16 cellular contexts compared by ENCODE assay signal in genomic region chr12:12214201-12214600, GRCh38.
"Had no signal": no experiment of that assay in that cellular context is flagged by ENCODE, and none has a peak within 500 bp of the region (broad histone marks: within the 10 kb centered on the region; RNA-seq: fewer than 3 reads in every experiment).

No MANE protein-coding gene starts in this region.

- H3K4me3 ChIP-seq: gastroesophageal sphincter, lower lobe of right lung, sigmoid colon, spleen, suprapubic skin had no signal

- H3K4me3 Mint-ChIP-seq: mesothelial cell of epicardium; neural crest cell; stimulated activated naive CD8-positive, alpha-beta T cell treated with anti-CD3 and anti-CD28 coated beads, Interleukin-15, Interleukin-2, amounts not matched to agents 100 ng/mL and 50 ng/mL, for 24 hours had no signal

- H3K27ac Mint-ChIP-seq: stimulated activated naive CD8-positive, alpha-beta T cell treated with anti-CD3 and anti-CD28 coated beads, Interleukin-15, Interleukin-2, amounts not matched to agents 100 ng/mL and 50 ng/mL, for 24 hours had no signal

- H3K27ac ChIP-seq: gastroesophageal sphincter, lower lobe of right lung, sigmoid colon, spleen, suprapubic skin had no signal

- H3K27me3 ChIP-seq: gastroesophageal sphincter, sigmoid colon, suprapubic skin had no signal

- ATAC-seq: gastroesophageal sphincter, left colon, lower lobe of right lung had no signal

- H3K9me3 Mint-ChIP-seq: stimulated activated naive CD8-positive, alpha-beta T cell treated with anti-CD3 and anti-CD28 coated beads, Interleukin-15, Interleukin-2, amounts not matched to agents 100 ng/mL and 50 ng/mL, for 24 hours had no signal

- H3K4me1 ChIP-seq: suprapubic skin had no signal

- H3K36me3 ChIP-seq: gastroesophageal sphincter, lower lobe of right lung, sigmoid colon, spleen, suprapubic skin had no signal

- H3K9me3 ChIP-seq: gastroesophageal sphincter, lower lobe of right lung, sigmoid colon, suprapubic skin had no signal

- DNase-seq: activated CD4-positive, alpha-beta T cell treated with anti-CD3 and anti-CD28 coated beads, Interleukin-2, amount 50 U/mL, for 1 hour; activated CD4-positive, CD25-positive, alpha-beta regulatory T cell; activated CD8-positive, alpha-beta memory T cell treated with anti-CD3 and anti-CD28 coated beads for 24 hours; activated naive CD4-positive, alpha-beta T cell treated with Interleukin-2 at 50 U/mL for 16 hours; anterior cingulate cortex; cerebellar nuclear complex; left colon; lower lobe of right lung; sigmoid colon; spleen; trophoblast cell had no signal
